ENCODE assay signal across 17 cellular contexts in the genomic region with DNA sequence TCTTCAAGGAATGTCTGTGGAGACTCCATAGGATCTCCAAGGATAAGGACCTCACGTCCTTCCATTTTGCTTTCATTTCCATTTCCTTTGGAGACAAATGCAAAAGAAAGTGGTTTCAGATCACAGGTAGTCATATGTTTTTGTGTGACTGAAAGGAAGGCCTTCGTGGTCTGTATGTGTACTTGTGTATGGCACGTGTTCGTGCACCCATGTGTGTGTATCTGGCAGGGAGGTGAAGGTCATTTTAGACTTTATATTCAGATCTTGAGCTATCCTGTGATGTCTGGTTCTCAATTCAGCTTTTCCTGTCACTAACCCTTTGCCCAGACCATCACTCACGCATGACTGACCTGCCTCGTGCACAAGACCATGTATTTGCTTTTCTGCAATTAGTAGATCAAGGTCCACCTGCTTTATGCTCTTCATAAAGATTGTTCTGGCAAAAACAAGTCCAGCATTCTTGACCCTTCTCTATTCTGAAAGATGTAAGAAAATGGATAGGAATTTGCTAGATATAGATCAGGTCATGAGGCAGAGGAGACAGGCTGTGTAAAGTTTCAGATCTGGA.
DNase-seq lines count a peak whose midpoint lies in the region; ATAC-seq and TF ChIP-seq lines count a peak whose summit lies in the region.
"Had no signal": no experiment of that assay in that cellular context is flagged by ENCODE, and none has a peak within 500 bp of the region (broad histone marks: within the 10 kb centered on the region; RNA-seq: fewer than 3 reads in every experiment).

No MANE protein-coding gene starts in this region.

- 93% methylated on average over 6 of the region's 6 CpGs for WGBS in smooth muscle cell (ENCODE audit: low lambda C conversion rate)

- TF ChIP-seq CTCF in smooth muscle cell (IDR thresholded peaks at IDR 0.05; ENCODE audit: borderline replicate concordance, insufficient read depth, poor library complexity, severe bottlenecking) = no peak
- no peak for TF ChIP-seq CTCF in foreskin keratinocyte (conservative IDR thresholded peaks at IDR 0.05)

- H3K36me3 ChIP-seq in smooth muscle cell (ENCODE audit: low read depth) = no peaks in the 10 kb centered on the region
- H3K36me3 ChIP-seq: BE2C had no signal

- H3K27me3 ChIP-seq in smooth muscle cell (ENCODE audit: low read depth) (no peaks in the 10 kb centered on the region), foreskin keratinocyte (no peaks in the 10 kb centered on the region)
- H3K27me3 ChIP-seq: BE2C had no signal

- peak; percentile 31 for DNase-seq in HuH-7.5 (ENCODE audit: low spot score)
- peak; percentile 57 for DNase-seq in left lobe of liver (ENCODE audit: low spot score)
- peak; percentile 17 for DNase-seq in renal cortical epithelial cell (ENCODE audit: low read depth)
- no peak for DNase-seq in smooth muscle cell (lab: John Stamatoyannopoulos, UW; ENCODE audit: unreplicated experiment)
- DNase-seq in foreskin keratinocyte = no peak
- DNase-seq: BE2C; CD4-positive, alpha-beta memory T cell; COR-L47; DND-41; GDM1; HCEC 1CT; HFFc6 had no signal

- no peak overlapping the region for H2AFZ ChIP-seq in smooth muscle cell (ENCODE audit: low read depth)

- no peaks in the 10 kb centered on the region for H3K79me2 ChIP-seq in smooth muscle cell (ENCODE audit: low read depth)

- H3K4me2 ChIP-seq in smooth muscle cell = no peak overlapping the region
- H3K4me2 ChIP-seq: A549 had no signal

- H4K20me1 ChIP-seq in smooth muscle cell (ENCODE audit: low read depth) = no peaks in the 10 kb centered on the region

- no peaks in the 10 kb centered on the region for H3K9me3 ChIP-seq in smooth muscle cell (replicated peaks; ENCODE audit: low read depth)
- H3K9me3 ChIP-seq: A549, BE2C had no signal

- no peaks in the 10 kb centered on the region for H3F3A ChIP-seq in smooth muscle cell (ENCODE audit: low read depth)

- H3K27ac ChIP-seq in smooth muscle cell (ENCODE audit: low read depth) = no peak overlapping the region
- H3K27ac ChIP-seq in foreskin keratinocyte = no peak overlapping the region
- H3K27ac ChIP-seq: A549, C4-2B, HL-60 had no signal

- no peak overlapping the region for H3K9ac ChIP-seq in smooth muscle cell (ENCODE audit: low read depth)

- ATAC-seq in left lobe of liver (peak; percentile 84), HG03175 (IDR thresholded peaks at IDR 0.05; ENCODE audit: unreplicated experiment) (no peak), foreskin keratinocyte (no peak), GM19455 (IDR thresholded peaks at IDR 0.05; ENCODE audit: unreplicated experiment) (no peak)
- ATAC-seq: A549 had no signal

- H3K4me3 ChIP-seq in smooth muscle cell = no peak overlapping the region
- H3K4me3 ChIP-seq: A549 had no signal

- H3K4me1 ChIP-seq in smooth muscle cell (ENCODE audit: low read depth) = peaks cover 9% of the 10 kb centered on the region
- no peaks in the 10 kb centered on the region for H3K4me1 ChIP-seq in foreskin keratinocyte
- H3K4me1 ChIP-seq: A549, BE2C had no signal

Comparison
In these comparisons a context has a peak if more than half of its experiments do, and no peak if none do; other contexts are left out.
1. DNase-seq: peak in HuH-7.5 (single experiment), left lobe of liver (single experiment) and renal cortical epithelial cell (single experiment); none in smooth muscle cell (single experiment) and foreskin keratinocyte (0 of 2).